ENCODE assay signal across 8 cellular contexts in genomic region chr12:88052686-88053085, GRCh38. TPM values are rescaled to one million over a fixed set of nuclear protein-coding genes. Genes with fewer than 3 reads are reported as not detected.
A peak's percentile ranks its signal among the peaks of the same experiment; 100 is the strongest.
DNase-seq lines count a peak whose midpoint lies in the region; ATAC-seq, FAIRE-seq and TF ChIP-seq lines count a peak whose summit lies in the region.

No MANE protein-coding gene starts in this region.

- H3K9me3 ChIP-seq in adipocyte (ENCODE audit: control insufficient read depth, low read length) (no peaks in the 10 kb centered on the region), kidney (ENCODE audit: control insufficient read depth in 1 of 2, low read length in 2 of 2) (no peaks in the 10 kb centered on the region)

- intact Hi-C loops in kidney (cut with DNase I) = no loop called here

- peak; percentile 41 for TF ChIP-seq CTCF in kidney (IDR thresholded peaks at IDR 0.05; ENCODE audit: borderline replicate concordance, extremely low read depth, insufficient read depth)

- CTCF ChIA-PET in HEK293T (lab: Yijun Ruan, JAX) = no interaction called here

- FAIRE-seq in kidney (lab: Jason Lieb, UNC) = no peak

- POLR2A ChIA-PET in HEK293T (lab: Yijun Ruan, JAX) = no interaction called here

- no peak for ATAC-seq in GM19324 (IDR thresholded peaks at IDR 0.05; ENCODE audit: low FRiP score, unreplicated experiment)

- H3K9ac ChIP-seq in adipocyte (ENCODE audit: low read length) = no peak overlapping the region
- H3K9ac ChIP-seq in kidney (ENCODE audit: low read length in 2 of 2) = no peak overlapping the region

- no peak overlapping the region for H3K27ac ChIP-seq in kidney (ENCODE audit: low read depth in 2 of 2, low read length in 2 of 2)

- DNase-seq in activated CD4-positive, alpha-beta T cell treated with anti-CD3 and anti-CD28 coated beads for 48 hours = peak; percentile 12
- no peak for DNase-seq in activated CD4-positive, alpha-beta T cell treated with anti-CD3 and anti-CD28 coated beads, Interleukin-2, amount 50 U/mL, for 1 hour
- DNase-seq in HEK293T (ENCODE audit: extremely low spot score) (peak; percentile 22), NCI-H2196 treated with DMSO at 0.1 percent for 48 hours (lab: John Stamatoyannopoulos, UW; ENCODE audit: unreplicated experiment) (peak; percentile 28), adipocyte (ENCODE audit: low read depth) (peak; percentile 67), kidney (no peak)
- no peak for DNase-seq in stimulated activated CD4-positive, alpha-beta T cell treated with anti-CD3 and anti-CD28 coated beads, Interleukin-4, amount 100 ng/mL, for 24 hours

- H3K36me3 ChIP-seq in adipocyte (ENCODE audit: control insufficient read depth, insufficient read depth, low read length, severe bottlenecking) (peaks cover 56% of the 10 kb centered on the region), kidney (ENCODE audit: control insufficient read depth in 1 of 2, insufficient read depth in 2 of 2, low read length in 2 of 2) (peaks cover 13 to 21% of the 10 kb centered on the region in 2 donors)

- H3K4me1 ChIP-seq in adipocyte (ENCODE audit: control insufficient read depth, insufficient read depth, low read length) = no peaks in the 10 kb centered on the region
- H3K4me1 ChIP-seq in kidney (ENCODE audit: control insufficient read depth in 1 of 2, insufficient read depth in 1 of 2, low read depth in 1 of 2, low read length in 2 of 2) = no peaks in the 10 kb centered on the region

- H3K4me3 ChIP-seq in adipocyte (ENCODE audit: low read length) = no peak overlapping the region
- no peak overlapping the region for H3K4me3 ChIP-seq in kidney (ENCODE audit: low read length in 2 of 2)

- no peaks in the 10 kb centered on the region for H3K27me3 ChIP-seq in adipocyte (replicated peaks; ENCODE audit: control insufficient read depth, insufficient read depth, low read length)

TF ChIP-seq in HEK293T, 16 proteins besides CTCF, POLR2A, EP300 and RAD21:
- TF ChIP-seq FOXM1 (IDR thresholded peaks at IDR 0.05; ENCODE audit: borderline replicate concordance) = no peak
- no peak for TF ChIP-seq SP1 (IDR thresholded peaks at IDR 0.05)
- no peak for TF ChIP-seq L3MBTL2 (conservative IDR thresholded peaks at IDR 0.05)
- no peak for TF ChIP-seq TARDBP (IDR thresholded peaks at IDR 0.05)
- TF ChIP-seq ZNF384 (IDR thresholded peaks at IDR 0.05) = no peak
- TF ChIP-seq FOXK2 (IDR thresholded peaks at IDR 0.05) = no peak
- TF ChIP-seq SUZ12 (IDR thresholded peaks at IDR 0.05) = no peak
- no peak for TF ChIP-seq ELF4 (IDR thresholded peaks at IDR 0.05)
- TF ChIP-seq LEF1 (IDR thresholded peaks at IDR 0.05; ENCODE audit: borderline replicate concordance) = no peak
- no peak for TF ChIP-seq NFRKB (IDR thresholded peaks at IDR 0.05)
- TF ChIP-seq ARNT (IDR thresholded peaks at IDR 0.05) = no peak
- TF ChIP-seq HDGF (IDR thresholded peaks at IDR 0.05; ENCODE audit: borderline replicate concordance) = no peak
- TF ChIP-seq FOXA1 (IDR thresholded peaks at IDR 0.05) = no peak
- no peak for TF ChIP-seq CTBP1 (IDR thresholded peaks at IDR 0.05; ENCODE audit: borderline replicate concordance)
- TF ChIP-seq PKNOX1 (IDR thresholded peaks at IDR 0.05) = no peak
- no peak for TF ChIP-seq BHLHE40 (IDR thresholded peaks at IDR 0.05; ENCODE audit: borderline replicate concordance)

RNA-seq across cellular contexts. Expression of gene C12orf50, which starts 23.5 kb away (rescaled TPM):
- total RNA-seq in kidney = 0.13 TPM
- not detected for polyA plus RNA-seq in kidney (ENCODE audit: insufficient read depth, low read depth, low replicate concordance)

Comparison
In these comparisons a context has a peak if more than half of its experiments do, and no peak if none do; other contexts are left out.
1. DNase-seq: peak in activated CD4-positive, alpha-beta T cell treated with anti-CD3 and anti-CD28 coated beads for 48 hours (single experiment), HEK293T (single experiment), NCI-H2196 treated with DMSO at 0.1 percent for 48 hours (single experiment) and adipocyte (single experiment); none in activated CD4-positive, alpha-beta T cell treated with anti-CD3 and anti-CD28 coated beads, Interleukin-2, amount 50 U/mL, for 1 hour (single experiment), kidney (single experiment) and stimulated activated CD4-positive, alpha-beta T cell treated with anti-CD3 and anti-CD28 coated beads, Interleukin-4, amount 100 ng/mL, for 24 hours (single experiment).